In genomic region chr5:149521739-149522373, GRCh38 we compare ENCODE assay signal across 23 cellular contexts. TPM values are rescaled to one million over a fixed set of nuclear protein-coding genes. Genes with fewer than 3 reads are reported as not detected.
DNase-seq lines count a peak whose midpoint lies in the region; ATAC-seq, FAIRE-seq and TF ChIP-seq lines count a peak whose summit lies in the region.
"Had no signal": no experiment of that assay in that cellular context is flagged by ENCODE, and none has a peak within 500 bp of the region (broad histone marks: within the 10 kb centered on the region; RNA-seq: fewer than 3 reads in every experiment).

No MANE protein-coding gene starts in this region.

- peaks cover 57% of the 10 kb centered on the region for H3K4me1 Mint-ChIP-seq in T-helper 17 cell

- H4K20me1 ChIP-seq in PC-9 (ENCODE audit: insufficient read depth) = peaks cover 96% of the 10 kb centered on the region

- CTCF ChIA-PET in PC-9 (lab: Charles Lee) = interaction anchor here (0.7 kb wide), 1 partner anchor 335 kb away, joined by 4 read pairs; no protein-coding TSS in a partner anchor

- H3K27ac ChIP-seq in left ventricle myocardium inferior (replicated peaks) (peak overlapping the region; percentile 36), substantia nigra (ENCODE audit: low read depth, low read length, poor library complexity, severe bottlenecking) (peak overlapping the region; percentile 30), PC-9 (no peak overlapping the region)
- H3K27ac ChIP-seq: BLaER1, neutrophil, uterus had no signal

- BruUV-seq in PC-9 (replicated peaks; lab: Mats Ljungman, UMichigan) = no TSS peak

- ATAC-seq in left ventricle myocardium superior = no peak
- ATAC-seq in T-helper 17 cell = no peak
- ATAC-seq in HG02798 (IDR thresholded peaks at IDR 0.05; ENCODE audit: poor library complexity, unreplicated experiment) = no peak
- ATAC-seq: activated CD8-positive, alpha-beta T cell treated with anti-CD3 and anti-CD28 coated beads, Interleukin-2, amount 10 ng/mL, durations not matched to agents 7 days and 5 days; activated naive CD4-positive, alpha-beta T cell treated with anti-CD3 and anti-CD28 coated beads, Interleukin-2, amount 50 U/mL, for 72 hours had no signal

- H3K27ac Mint-ChIP-seq in T-helper 17 cell = peak overlapping the region; percentile 91

- H3K9me3 ChIP-seq in left ventricle myocardium inferior (replicated peaks) = no peaks in the 10 kb centered on the region
- no peaks in the 10 kb centered on the region for H3K9me3 ChIP-seq in T-helper 17 cell (ENCODE audit: control insufficient read depth, low read length, poor library complexity, severe bottlenecking)
- H3K9me3 ChIP-seq in PC-9 (ENCODE audit: insufficient read depth, low read depth) = no peaks in the 10 kb centered on the region
- H3K9me3 ChIP-seq: ascending aorta, BLaER1, neutrophil, uterus had no signal

- H3K36me3 ChIP-seq in left ventricle myocardium inferior (peaks cover 17% of the 10 kb centered on the region), PC-9 (ENCODE audit: low read depth) (peaks cover 56% of the 10 kb centered on the region)
- H3K36me3 ChIP-seq: uterus had no signal

- no peak overlapping the region for H3K4me3 Mint-ChIP-seq in T-helper 17 cell
- H3K4me3 Mint-ChIP-seq: activated CD8-positive, alpha-beta T cell treated with anti-CD3 and anti-CD28 coated beads, Interleukin-2, amount 10 ng/mL, durations not matched to agents 7 days and 5 days; activated T-cell treated with anti-CD3 and anti-CD28 coated beads, Interleukin-2, amount 50 U/mL, for 24 hours had no signal

- H3F3A ChIP-seq in PC-9 (ENCODE audit: insufficient read depth, low read depth) = peaks cover 77% of the 10 kb centered on the region

- peak; percentile 45 for FAIRE-seq in islet of Langerhans (lab: Jason Lieb, UNC)
- FAIRE-seq: endometrium, GM12892, HTR-8/SVneo had no signal

- H3K4me3 ChIP-seq in left ventricle myocardium inferior (no peak overlapping the region), PC-9 (no peak overlapping the region)
- H3K4me3 ChIP-seq: ascending aorta, BLaER1, uterus had no signal

- intact Hi-C loops in left ventricle myocardium inferior (cut with micrococcal nuclease) (no loop called here), left ventricle myocardium superior (cut with micrococcal nuclease) (no loop called here), PC-9 (cut with micrococcal nuclease; ENCODE audit: unreplicated experiment) (no loop called here)

- peaks cover 6% of the 10 kb centered on the region for H3K36me3 Mint-ChIP-seq in T-helper 17 cell (ENCODE audit: low read depth)

- H3K4me1 ChIP-seq in left ventricle myocardium inferior (peaks cover 100% of the 10 kb centered on the region), PC-9 (replicated peaks; ENCODE audit: insufficient read depth) (0 out of 2 replicates have a peak, but pooled peaks cover under 1% of the 10 kb centered on the region)

- H3K27me3 ChIP-seq in left ventricle myocardium inferior (ENCODE audit: low read depth) = no peaks in the 10 kb centered on the region
- no peaks in the 10 kb centered on the region for H3K27me3 ChIP-seq in PC-9 (ENCODE audit: insufficient read depth, low read depth)
- H3K27me3 ChIP-seq: ascending aorta, BLaER1, neutrophil, uterus had no signal

- no peaks in the 10 kb centered on the region for H3K27me3 Mint-ChIP-seq in T-helper 17 cell
- H3K27me3 Mint-ChIP-seq: activated T-cell treated with anti-CD3 and anti-CD28 coated beads, Interleukin-2, amount 50 U/mL, for 24 hours had no signal

- TF ChIP-seq CTCF in left ventricle myocardium inferior (IDR thresholded peaks at IDR 0.05; ENCODE audit: borderline replicate concordance) (no peak), PC-9 (conservative IDR thresholded peaks at IDR 0.05) (no peak)

- H3K4me2 ChIP-seq in PC-9 = no peak overlapping the region
- H3K4me2 ChIP-seq: BLaER1 had no signal

- POLR2A ChIA-PET in PC-9 (lab: Charles Lee; ENCODE audit: unreplicated experiment) = interaction anchor here (0.7 kb wide), 1 partner anchor 27 kb away, joined by 3 read pairs; no protein-coding TSS in a partner anchor

- H3K79me2 ChIP-seq in PC-9 (ENCODE audit: low read depth) = peaks cover 100% of the 10 kb centered on the region

- no peaks in the 10 kb centered on the region for H3K9me2 ChIP-seq in PC-9 (ENCODE audit: insufficient read depth)

- DNase-seq in left ventricle myocardium inferior = no peak
- DNase-seq in left ventricle myocardium superior = no peak
- DNase-seq in T-helper 17 cell = no peak
- DNase-seq in substantia nigra (lab: John Stamatoyannopoulos, UW) = no peak
- no peak for DNase-seq in cerebellar cortex (ENCODE audit: low spot score)
- no peak for DNase-seq in PC-9
- DNase-seq: activated CD8-positive, alpha-beta T cell treated with anti-CD3 and anti-CD28 coated beads, Interleukin-2, amount 10 ng/mL, durations not matched to agents 7 days and 5 days; activated T-cell treated with anti-CD3 and anti-CD28 coated beads, Interleukin-2, amount 50 U/mL, for 24 hours; DND-41; HCEC 1CT; NCI-H1930; NCI-H510A; stimulated activated CD4-positive, alpha-beta T cell treated with anti-CD3 and anti-CD28 coated beads, Interleukin-12 subunit alpha, Interleukin-12 subunit beta, amount 100 ng/mL, for 4 hours; uterus had no signal

- no peak overlapping the region for H2AFZ ChIP-seq in PC-9

RNA-seq across cellular contexts. Expression of gene CSNK1A1, which starts 29.4 kb away (rescaled TPM):
- total RNA-seq in left ventricle myocardium inferior (180 TPM), left ventricle myocardium superior (214 TPM), T-helper 17 cell (100 to 1,000 TPM; 192 to 212 TPM), PC-9 (2021) (300 and 334 TPM in 2 replicates)

RNA-seq across cellular contexts. Expression of gene ARHGEF37, which starts 59.4 kb away (rescaled TPM):
- total RNA-seq in left ventricle myocardium inferior (22.8 TPM), left ventricle myocardium superior (32.8 TPM), T-helper 17 cell (under 1 TPM; 0.25 to 0.76 TPM), PC-9 (2021) (5.5 and 8.6 TPM in 2 replicates)
